8 cellular contexts compared by ENCODE assay signal in genomic region chr5:139650031-139650688, GRCh38. TPM values are rescaled to one million over a fixed set of nuclear protein-coding genes. Genes with fewer than 3 reads are reported as not detected.
DNase-seq lines count a peak whose midpoint lies in the region; ATAC-seq, FAIRE-seq and TF ChIP-seq lines count a peak whose summit lies in the region.

No MANE protein-coding gene starts in this region.

- peak overlapping the region; percentile 40 for H3K56ac ChIP-seq in H1 (replicated peaks; ENCODE audit: insufficient read length, low read depth, low read length)

- POLR2A ChIA-PET in H1 (lab: Charles Lee; ENCODE audit: partially characterized antibody), result interaction anchor here (0.7 to 14.7 kb wide), 16 partner anchors 10 to 103 kb away, joined by 3 to 212 read pairs (median 6); no protein-coding TSS in a partner anchor

- ATAC-seq in HG03095 (IDR thresholded peaks at IDR 0.05; ENCODE audit: unreplicated experiment) (no peak), GM19395 (IDR thresholded peaks at IDR 0.05; ENCODE audit: unreplicated experiment) (no peak), GM21529 (IDR thresholded peaks at IDR 0.05; ENCODE audit: unreplicated experiment) (no peak)

- no peak overlapping the region for H2BK15ac ChIP-seq in H1 (ENCODE audit: low read length)

- H3K14ac ChIP-seq in H1 (ENCODE audit: insufficient read length), result no peak overlapping the region

- peak overlapping the region in 3 of 4 experiments; percentile 33 to 67 (median 62); a peak in 5 of 7 replicates for H3K9ac ChIP-seq in H1 (replicated peaks in 1 of 4; ENCODE audit: extremely low read depth in 1 of 4, low read depth in 3 of 4, low read length in 3 of 4)

- H4K91ac ChIP-seq in H1 (replicated peaks; ENCODE audit: insufficient read length, low read length), result peak overlapping the region; percentile 40

- no peak overlapping the region for H2AK5ac ChIP-seq in H1 (ENCODE audit: low read depth, low read length)

- H3K27ac ChIP-seq in H1 (ENCODE audit: low read depth, low read length), result peak overlapping the region; percentile 38; the same call in 1 of the 2 replicates

- H3K4me2 ChIP-seq in H1 (ENCODE audit: insufficient read depth in 1 of 2, low read depth in 2 of 2, low read length in 2 of 2), result peak overlapping the region; percentile 91 to 97

- no peak overlapping the region for H2BK12ac ChIP-seq in H1 (ENCODE audit: low read depth, low read length)

- H3K36me3 ChIP-seq in H1 (ENCODE audit: control insufficient read depth in 2 of 4, insufficient read depth in 4 of 4, low read length in 3 of 4), result no peaks in the 10 kb centered on the region

- H3K4me3 ChIP-seq in H1 (ENCODE audit: extremely low read depth in 1 of 4, insufficient read depth in 2 of 4, low read depth in 3 of 4, low read length in 4 of 4), result peak overlapping the region; percentile 81 to 91 (median 90)

- DNase-seq in RPMI8226, result peak; percentile 53
- no peak for DNase-seq in H1 (ENCODE audit: low read depth in 1 of 2, low spot score in 2 of 2)
- DNase-seq in myocyte (ENCODE audit: low read depth), result peak; percentile 59
- DNase-seq in DMS114 treated with DMSO at 0.1 percent for 48 hours (lab: John Stamatoyannopoulos, UW; ENCODE audit: unreplicated experiment), result no peak

- H3K9me3 ChIP-seq in H1 (ENCODE audit: insufficient read depth in 2 of 2, low read depth in 1 of 2, low read length in 1 of 2), result no peaks in the 10 kb centered on the region

- H2BK20ac ChIP-seq in H1 (ENCODE audit: low read length), result no peak overlapping the region

- peak overlapping the region; percentile 93; the same call in 1 of the 2 replicates for H3K18ac ChIP-seq in H1 (ENCODE audit: extremely low read depth, low read length)

- H3K79me2 ChIP-seq in H1 (ENCODE audit: control insufficient read depth in 1 of 2, insufficient read depth in 2 of 2, low read length in 2 of 2), result peaks cover 33 to 60% of the 10 kb centered on the region in 2 experiments

- H4K8ac ChIP-seq in H1 (ENCODE audit: extremely low read depth, insufficient read depth, low read length), result peak overlapping the region; percentile 92

- H4K5ac ChIP-seq in H1 (ENCODE audit: insufficient read length, low read depth, low read length), result no peak overlapping the region

- WGBS in H1 (ENCODE audit: extremely low coverage in 1 of 2, insufficient coverage in 1 of 2, insufficient read length in 1 of 2, insufficient replicate concordance in 2 of 2, low coverage in 1 of 2, low lambda C conversion rate in 2 of 2, missing lambda C conversion rate in 1 of 2), 2 experiments, result 1% methylated on average over 28 of the region's 48 CpGs; no CpG with 5 or more reads in 1 of the 2 experiments

- no peak overlapping the region for H2BK120ac ChIP-seq in H1 (replicated peaks; ENCODE audit: low read depth, low read length)

- no peak overlapping the region for H2BK5ac ChIP-seq in H1 (ENCODE audit: low read depth, low read length)

- no peak for FAIRE-seq in H1 (lab: Jason Lieb, UNC)

- peaks cover 31% of the 10 kb centered on the region for H3K79me1 ChIP-seq in H1 (ENCODE audit: low read depth, low read length)

- TF ChIP-seq EP300 in H1 (IDR thresholded peaks at IDR 0.05; ENCODE audit: borderline replicate concordance in 1 of 2, low read depth in 2 of 2, low read length in 2 of 2), result 0 out of 3 replicates have a peak, but pooled peaks of 1 of the 2 experiments have one; percentile 27

- peaks cover 3 to 23% (median 16%) of the 10 kb centered on the region in 4 experiments for H3K27me3 ChIP-seq in H1 (replicated peaks in 1 of 4; ENCODE audit: control insufficient read depth in 3 of 4, extremely low read depth in 1 of 4, insufficient read depth in 3 of 4, low read length in 3 of 4)

- H3K23me2 ChIP-seq in H1 (ENCODE audit: low read depth, low read length), result peaks cover 24% of the 10 kb centered on the region

- no peak overlapping the region for H2AFZ ChIP-seq in H1 (ENCODE audit: low read length)

- CTCF ChIA-PET in H1 (lab: Charles Lee; ENCODE audit: partially characterized antibody), result interaction anchor here (0.6 to 14.5 kb wide), 16 partner anchors 10 to 152 kb away, joined by 3 to 224 read pairs (median 5); no protein-coding TSS in a partner anchor

- TF ChIP-seq RAD21 in H1 (IDR thresholded peaks at IDR 0.05 in 1 of 2, conservative IDR thresholded peaks at IDR 0.05 in 1 of 2; ENCODE audit: low read depth in 2 of 2, low read length in 2 of 2), result peak in 1 of 2 experiments; percentile 31; a peak in 1 of 4 replicates

- no peak overlapping the region for H3K23ac ChIP-seq in H1 (ENCODE audit: insufficient read length)

- peaks cover 26 to 35% of the 10 kb centered on the region in 2 experiments for H4K20me1 ChIP-seq in H1 (replicated peaks in 1 of 2; ENCODE audit: control insufficient read depth in 1 of 2, insufficient read depth in 2 of 2, low read length in 2 of 2)

- no peak overlapping the region for H3K4ac ChIP-seq in H1 (replicated peaks; ENCODE audit: insufficient read length, low read depth, low read length)

- TF ChIP-seq POLR2A in H1 (IDR thresholded peaks at IDR 0.05; ENCODE audit: control extremely low read depth in 1 of 2, low read depth in 2 of 2, low read length in 2 of 2), result no peak

- peaks cover 20 to 53% (median 46%) of the 10 kb centered on the region in 4 experiments for H3K4me1 ChIP-seq in H1 (replicated peaks in 1 of 4; ENCODE audit: control insufficient read depth in 3 of 4, insufficient read depth in 4 of 4, low read length in 3 of 4)

- TF ChIP-seq CTCF in GM12874 (IDR thresholded peaks at IDR 0.05; ENCODE audit: insufficient read depth, low read depth, low read length), result peak; percentile 54
- TF ChIP-seq CTCF in H1 (IDR thresholded peaks at IDR 0.05; ENCODE audit: control extremely low read depth in 1 of 3, insufficient read depth in 1 of 3, low read depth in 1 of 3, low read length in 3 of 3), result peak in 1 of 3 experiments; percentile 21; a peak in 1 of 4 replicates

TF ChIP-seq in H1, 55 proteins besides CTCF, POLR2A, EP300 and RAD21:
- TF ChIP-seq KDM4A (IDR thresholded peaks at IDR 0.05; ENCODE audit: low read depth, low read length, severe bottlenecking), result peak; percentile 21
- 0 out of 4 replicates have a peak, but pooled peaks of 1 of the 2 experiments have one; percentile 12 for TF ChIP-seq SIN3A (conservative IDR thresholded peaks at IDR 0.05 in 1 of 2, IDR thresholded peaks at IDR 0.05 in 1 of 2; ENCODE audit: low read depth in 1 of 2, low read length in 2 of 2)
- TF ChIP-seq EZH2 (IDR thresholded peaks at IDR 0.05; ENCODE audit: low read depth, low read length, severe bottlenecking), result peak; percentile 30
- TF ChIP-seq SIRT6 (IDR thresholded peaks at IDR 0.05; ENCODE audit: low read length), result no peak
- TF ChIP-seq EGR1 (IDR thresholded peaks at IDR 0.05; ENCODE audit: borderline replicate concordance, low read depth, low read length), result peak; percentile 50; the same call in 1 of the 2 replicates
- 0 out of 2 replicates have a peak, but pooled peaks have one; percentile 36 for TF ChIP-seq JUND (IDR thresholded peaks at IDR 0.05; ENCODE audit: low read length)
- no peak for TF ChIP-seq HDAC2 (IDR thresholded peaks at IDR 0.05; ENCODE audit: borderline replicate concordance in 1 of 2, low read depth in 2 of 2, low read length in 2 of 2)

RNA-seq across cellular contexts. Expression of gene CXXC5, which starts 2.0 kb away (rescaled TPM):
- total RNA-seq in H1 (2021; fragmentation: NEBNext Ultra II Directional; extraction: Animal tissue kit (Norgen Biotek cat#: 25700)), result 74.0 and 78.3 TPM in 2 replicates
- polyA plus RNA-seq in H1 (2011; rRNA removed), result 61.4 and 83.5 TPM in 2 replicates
- polyA plus RNA-seq in H1 (2011; cell fraction: cytosol; rRNA removed), result 68.8 TPM
- polyA plus RNA-seq in H1 (2011; cell fraction: nucleus; rRNA removed), result 52.7 TPM
- 35.6 to 47.4 TPM (median 43.3 TPM) in 4 replicates for polyA plus RNA-seq in H1 (2012, experiment 1 of 2)
- polyA plus RNA-seq in H1 (2012, experiment 2 of 2), result 56.6 TPM
- 62.3 TPM for polyA plus RNA-seq in H1 (2013, experiment 1 of 2)
- 67.3 TPM for polyA plus RNA-seq in H1 (2013, experiment 2 of 2)
- polyA minus RNA-seq in H1 (2011; rRNA and poly(A)+ RNA removed), result 25.6 and 39.8 TPM in 2 replicates
- polyA minus RNA-seq in H1 (2011; cell fraction: cytosol; rRNA and poly(A)+ RNA removed), result 50.7 TPM
- 39.2 TPM for polyA minus RNA-seq in H1 (2011; cell fraction: nucleus; rRNA and poly(A)+ RNA removed)
- 246 and 253 TPM in 2 replicates for total RNA-seq in myocyte
- polyA plus RNA-seq in myocyte (2012), result 186 TPM

Comparison
In these comparisons a context has a peak if more than half of its experiments do, and no peak if none do; other contexts are left out.
1. DNase-seq: peak in RPMI8226 (single experiment) and myocyte (single experiment); none in H1 (0 of 2) and DMS114 treated with DMSO at 0.1 percent for 48 hours (single experiment).